Comparison of ENCODE assay signal across 23 cellular contexts in the genomic region with DNA sequence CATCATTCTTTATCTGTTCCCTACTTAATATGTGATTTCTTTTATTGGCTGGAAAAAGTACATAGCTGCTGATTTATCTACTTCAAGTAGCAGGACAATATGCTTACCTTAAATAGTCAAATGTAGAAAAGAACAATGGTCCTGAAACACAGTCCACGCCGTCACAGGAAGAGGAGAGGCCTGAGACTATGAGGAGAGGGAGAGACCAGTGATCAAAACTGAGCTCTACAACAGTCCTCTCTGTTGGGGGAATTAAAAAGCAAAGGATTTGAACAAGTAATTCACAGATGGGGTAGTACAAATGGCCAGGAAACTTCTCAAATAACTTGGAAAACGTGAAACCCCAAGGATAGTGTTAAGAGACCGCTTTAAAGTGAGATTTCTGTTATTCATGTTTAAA. TPM values are rescaled to one million over a fixed set of nuclear protein-coding genes. Genes with fewer than 3 reads are reported as not detected.
DNase-seq lines count a peak whose midpoint lies in the region; FAIRE-seq and TF ChIP-seq lines count a peak whose summit lies in the region.
"Had no signal": no experiment of that assay in that cellular context is flagged by ENCODE, and none has a peak within 500 bp of the region (broad histone marks: within the 10 kb centered on the region; RNA-seq: fewer than 3 reads in every experiment).

No MANE protein-coding gene starts in this region.

- H3K9me3 ChIP-seq in astrocyte (ENCODE audit: insufficient read depth, low read depth, low read length) = no peaks in the 10 kb centered on the region
- H3K9me3 ChIP-seq in smooth muscle cell (replicated peaks; ENCODE audit: low read depth) = no peaks in the 10 kb centered on the region
- H3K9me3 ChIP-seq: MG63, spleen, transverse colon had no signal

- H4K20me1 ChIP-seq in astrocyte (ENCODE audit: insufficient read depth, low read length) (no peaks in the 10 kb centered on the region), smooth muscle cell (ENCODE audit: low read depth) (no peaks in the 10 kb centered on the region)

- H3K4me2 ChIP-seq in astrocyte (ENCODE audit: low read length) (no peak overlapping the region), smooth muscle cell (peak overlapping the region; percentile 37)

- H3K79me2 ChIP-seq in astrocyte (ENCODE audit: insufficient read depth, low read length) (no peaks in the 10 kb centered on the region), smooth muscle cell (ENCODE audit: low read depth) (no peaks in the 10 kb centered on the region)

- H3K9me3 Mint-ChIP-seq in astrocyte (ENCODE audit: unreplicated experiment) = no peaks in the 10 kb centered on the region
- H3K9me3 Mint-ChIP-seq: activated CD8-positive, alpha-beta T cell treated with anti-CD3 and anti-CD28 coated beads for 36 hours; stimulated activated effector memory CD8-positive, alpha-beta T cell treated with anti-CD3 and anti-CD28 coated beads, Interleukin-12 subunit alpha, Interleukin-12 subunit beta, amount 100 ng/mL, for 72 hours; T-helper 1 cell treated with Interleukin-12 subunit alpha and Interleukin-12 subunit beta and Interleukin-4 antibody, amounts not matched to agents 30 μg/mL and 1 μg/mL, for 36 hours; WTC11 had no signal

- H3K36me3 ChIP-seq in astrocyte (ENCODE audit: insufficient read depth, low read length) (no peaks in the 10 kb centered on the region), smooth muscle cell (ENCODE audit: low read depth) (no peaks in the 10 kb centered on the region)
- H3K36me3 ChIP-seq: MG63, spleen, transverse colon had no signal

- no peak overlapping the region for H3K27ac Mint-ChIP-seq in astrocyte (ENCODE audit: unreplicated experiment)
- H3K27ac Mint-ChIP-seq: activated CD8-positive, alpha-beta T cell treated with anti-CD3 and anti-CD28 coated beads for 36 hours; activated naive CD8-positive, alpha-beta T cell; stimulated activated effector memory CD8-positive, alpha-beta T cell treated with anti-CD3 and anti-CD28 coated beads, Interleukin-12 subunit alpha, Interleukin-12 subunit beta, amount 100 ng/mL, for 72 hours; T-helper 1 cell treated with Interleukin-12 subunit alpha and Interleukin-12 subunit beta and Interleukin-4 antibody, amounts not matched to agents 30 μg/mL and 1 μg/mL, for 36 hours; WTC11 had no signal

- no peaks in the 10 kb centered on the region for H3K36me3 Mint-ChIP-seq in astrocyte (ENCODE audit: low read depth, unreplicated experiment)
- H3K36me3 Mint-ChIP-seq: activated naive CD8-positive, alpha-beta T cell; CD14-positive monocyte; stimulated activated effector memory CD8-positive, alpha-beta T cell treated with anti-CD3 and anti-CD28 coated beads, Interleukin-12 subunit alpha, Interleukin-12 subunit beta, amount 100 ng/mL, for 72 hours; WTC11 had no signal

- H3K4me3 Mint-ChIP-seq in astrocyte (ENCODE audit: unreplicated experiment) = no peak overlapping the region
- H3K4me3 Mint-ChIP-seq: activated CD8-positive, alpha-beta T cell treated with anti-CD3 and anti-CD28 coated beads for 36 hours; activated naive CD8-positive, alpha-beta T cell; stimulated activated effector memory CD8-positive, alpha-beta T cell treated with anti-CD3 and anti-CD28 coated beads, Interleukin-12 subunit alpha, Interleukin-12 subunit beta, amount 100 ng/mL, for 72 hours; T-helper 1 cell treated with Interleukin-12 subunit alpha and Interleukin-12 subunit beta and Interleukin-4 antibody, amounts not matched to agents 30 μg/mL and 1 μg/mL, for 36 hours; WTC11 had no signal

- H3K27me3 Mint-ChIP-seq in astrocyte (ENCODE audit: low read depth, unreplicated experiment) = no peaks in the 10 kb centered on the region
- H3K27me3 Mint-ChIP-seq: activated naive CD8-positive, alpha-beta T cell had no signal

- H3K27me3 ChIP-seq in astrocyte (ENCODE audit: insufficient read depth, low read length) (no peaks in the 10 kb centered on the region), smooth muscle cell (ENCODE audit: low read depth) (no peaks in the 10 kb centered on the region)
- H3K27me3 ChIP-seq: MG63, spleen, transverse colon had no signal

- H2AFZ ChIP-seq in astrocyte (ENCODE audit: low read depth, low read length) (no peak overlapping the region), smooth muscle cell (ENCODE audit: low read depth) (peak overlapping the region; percentile 96)

- H3K27ac ChIP-seq in astrocyte (ENCODE audit: low read depth, low read length) (no peak overlapping the region), smooth muscle cell (ENCODE audit: low read depth) (peak overlapping the region; percentile 56)
- H3K27ac ChIP-seq: 22Rv1, spleen had no signal

- H3K4me1 ChIP-seq in astrocyte (ENCODE audit: insufficient read depth, low read length) = peaks cover 5% of the 10 kb centered on the region
- H3K4me1 ChIP-seq in smooth muscle cell (ENCODE audit: low read depth) = no peaks in the 10 kb centered on the region

- H3K4me1 Mint-ChIP-seq in astrocyte (ENCODE audit: low read depth, unreplicated experiment) = peaks cover 10% of the 10 kb centered on the region

- DNase-seq in DMS53 (lab: John Stamatoyannopoulos, UW) (peak; percentile 8), DMS53 treated with DMSO at 0.1 percent for 48 hours (lab: John Stamatoyannopoulos, UW; ENCODE audit: unreplicated experiment) (no peak), astrocyte (ENCODE audit: low read depth) (no peak), lung microvascular endothelial cell (ENCODE audit: low read depth in 2 of 2) (peak; percentile 17 to 26), smooth muscle cell (lab: John Stamatoyannopoulos, UW; ENCODE audit: unreplicated experiment) (no peak), NCI-H748 (lab: John Stamatoyannopoulos, UW; ENCODE audit: unreplicated experiment) (no peak), NCI-H1105 (lab: John Stamatoyannopoulos, UW) (no peak), RKO (ENCODE audit: low spot score) (no peak)
- DNase-seq: NCI-H187 treated with DMSO at 0.1 percent for 48 hours had no signal

- H3F3A ChIP-seq in smooth muscle cell (ENCODE audit: low read depth) = peaks cover 4% of the 10 kb centered on the region

- no peak for FAIRE-seq in astrocyte (lab: Jason Lieb, UNC)
- FAIRE-seq: bronchial epithelial cell had no signal

- peak overlapping the region; percentile 17 for H3K9ac ChIP-seq in astrocyte (ENCODE audit: low read length)
- H3K9ac ChIP-seq in smooth muscle cell (ENCODE audit: low read depth) = no peak overlapping the region

- H3K4me3 ChIP-seq in astrocyte (ENCODE audit: insufficient read depth, low read depth, low read length) (no peak overlapping the region), smooth muscle cell (no peak overlapping the region)
- H3K4me3 ChIP-seq: MG63, spleen, transverse colon had no signal

- TF ChIP-seq CTCF in astrocyte (IDR thresholded peaks at IDR 0.05; ENCODE audit: insufficient read depth, low read depth, low read length) (no peak), smooth muscle cell (IDR thresholded peaks at IDR 0.05; ENCODE audit: borderline replicate concordance, insufficient read depth, poor library complexity, severe bottlenecking) (no peak)

- WGBS in smooth muscle cell (ENCODE audit: low lambda C conversion rate) = 44% methylated on average over 4 of the region's 4 CpGs

RNA-seq across cellular contexts. Expression of a gene that starts 20.1 kb away (rescaled TPM):
- total RNA-seq in astrocyte (not detected in 2 replicates), lung microvascular endothelial cell (not detected in 2 replicates), smooth muscle cell (not detected in 2 replicates)
- polyA plus RNA-seq in smooth muscle cell = not detected in 2 replicates
- total RNA-seq: activated CD8-positive, alpha-beta T cell treated with anti-CD3 and anti-CD28 coated beads for 36 hours; bronchial epithelial cell; mucosa of gallbladder; NCI-H460; omental fat pad; spleen; transverse colon; WTC11 had no signal
- polyA plus RNA-seq: CD14-positive monocyte, spleen had no signal

RNA-seq across cellular contexts. Expression of a gene that starts 37.7 kb away (rescaled TPM):
- total RNA-seq in astrocyte = not detected in 2 replicates
- not detected in 2 replicates for total RNA-seq in lung microvascular endothelial cell
- not detected in 2 replicates for total RNA-seq in smooth muscle cell
- polyA plus RNA-seq in smooth muscle cell = not detected in 2 replicates
- total RNA-seq: activated CD8-positive, alpha-beta T cell treated with anti-CD3 and anti-CD28 coated beads for 36 hours; bronchial epithelial cell; mucosa of gallbladder; NCI-H460; omental fat pad; spleen; transverse colon; WTC11 had no signal
- polyA plus RNA-seq: CD14-positive monocyte, spleen had no signal

RNA-seq across cellular contexts. Expression of a gene that starts 41.2 kb away (rescaled TPM):
- total RNA-seq in astrocyte = not detected in 2 replicates
- not detected in 2 replicates for total RNA-seq in lung microvascular endothelial cell
- total RNA-seq in smooth muscle cell = not detected in 2 replicates
- polyA plus RNA-seq in smooth muscle cell = not detected in 2 replicates
- total RNA-seq: activated CD8-positive, alpha-beta T cell treated with anti-CD3 and anti-CD28 coated beads for 36 hours; bronchial epithelial cell; mucosa of gallbladder; NCI-H460; omental fat pad; spleen; transverse colon; WTC11 had no signal
- polyA plus RNA-seq: CD14-positive monocyte, spleen had no signal

RNA-seq across cellular contexts. Expression of a gene that starts 47.9 kb away (rescaled TPM):
- total RNA-seq in astrocyte (not detected in 2 replicates), lung microvascular endothelial cell (0.60 and 2.8 TPM in 2 replicates), smooth muscle cell (6.7 and 16.4 TPM in 2 replicates)
- 6.8 and 12.9 TPM in 2 replicates for polyA plus RNA-seq in smooth muscle cell
- total RNA-seq: spleen, WTC11 had no signal

RNA-seq across cellular contexts. Expression of a gene that starts 48.0 kb away (rescaled TPM):
- total RNA-seq in astrocyte (0.12 and 0.14 TPM in 2 replicates), lung microvascular endothelial cell (not detected in 2 replicates), smooth muscle cell (5.0 and 7.2 TPM in 2 replicates)
- 3.5 and 4.5 TPM in 2 replicates for polyA plus RNA-seq in smooth muscle cell
- total RNA-seq: activated CD8-positive, alpha-beta T cell treated with anti-CD3 and anti-CD28 coated beads for 36 hours; bronchial epithelial cell had no signal
- polyA plus RNA-seq: CD14-positive monocyte had no signal

Comparison
In these comparisons a context has a peak if more than half of its experiments do, and no peak if none do; other contexts are left out.
1. DNase-seq: peak in DMS53 (single experiment) and lung microvascular endothelial cell (2 of 2); none in DMS53 treated with DMSO at 0.1 percent for 48 hours (single experiment), astrocyte (single experiment), smooth muscle cell (single experiment), NCI-H748 (single experiment), NCI-H1105 (single experiment) and RKO (single experiment).